Comparison of ENCODE assay signal across 9 cellular contexts in genomic region chr9:112754578-112754977, GRCh38. TPM values are rescaled to one million over a fixed set of nuclear protein-coding genes. Genes with fewer than 3 reads are reported as not detected.
DNase-seq lines count a peak whose midpoint lies in the region; ATAC-seq and TF ChIP-seq lines count a peak whose summit lies in the region.
"Had no signal": no experiment of that assay in that cellular context is flagged by ENCODE, and none has a peak within 500 bp of the region (broad histone marks: within the 10 kb centered on the region; RNA-seq: fewer than 3 reads in every experiment).

No MANE protein-coding gene starts in this region.

- no peaks in the 10 kb centered on the region for H3K36me3 ChIP-seq in gastrocnemius medialis

- intact Hi-C loops in gastrocnemius medialis (cut with DNase I; ENCODE audit: low total_unique reads), result loop anchor here (10.0 kb wide), 1 partner anchor 1120 kb away; the partner anchor contains the start of gene DNAJC25

- H3K27me3 Mint-ChIP-seq in central memory CD8-positive, alpha-beta T cell, result no peaks in the 10 kb centered on the region
- H3K27me3 Mint-ChIP-seq: memory B cell had no signal

- ATAC-seq in GM18511 (IDR thresholded peaks at IDR 0.05; ENCODE audit: unreplicated experiment) (peak; percentile 34), gastrocnemius medialis (no peak), GM18519 (IDR thresholded peaks at IDR 0.05; ENCODE audit: low FRiP score, unreplicated experiment) (no peak), left lobe of liver (no peak), HG03469 (IDR thresholded peaks at IDR 0.05; ENCODE audit: unreplicated experiment) (no peak)
- ATAC-seq in central memory CD8-positive, alpha-beta T cell (replicated peaks; ENCODE audit: extremely low read depth, poor library complexity, severe bottlenecking), result peak; percentile 73

- H3K27ac Mint-ChIP-seq in central memory CD8-positive, alpha-beta T cell (ENCODE audit: low read depth), result peak overlapping the region; percentile 20
- H3K27ac Mint-ChIP-seq: memory B cell had no signal

- no peak for TF ChIP-seq POLR2A in gastrocnemius medialis (IDR thresholded peaks at IDR 0.05)

- peak overlapping the region; percentile 58 for H3K4me3 Mint-ChIP-seq in central memory CD8-positive, alpha-beta T cell
- H3K4me3 Mint-ChIP-seq: memory B cell had no signal

- no peaks in the 10 kb centered on the region for H3K9me3 Mint-ChIP-seq in central memory CD8-positive, alpha-beta T cell
- H3K9me3 Mint-ChIP-seq: memory B cell had no signal

- H3K36me3 Mint-ChIP-seq in central memory CD8-positive, alpha-beta T cell (ENCODE audit: insufficient read depth), result peaks cover 7% of the 10 kb centered on the region

- in situ Hi-C loops in gastrocnemius medialis (cut with MboI; ENCODE audit: low sequenced_read_pairs in 4 of 4), result no loop called here

- H3K4me3 ChIP-seq in gastrocnemius medialis, result no peak overlapping the region

- H3K4me1 ChIP-seq in gastrocnemius medialis, result peaks cover 26 to 31% of the 10 kb centered on the region in 2 donors

- no peaks in the 10 kb centered on the region for H3K9me3 ChIP-seq in gastrocnemius medialis

- H3K27ac ChIP-seq in gastrocnemius medialis, result peak overlapping the region; percentile 54 to 72 (median 70)

- TF ChIP-seq CTCF in gastrocnemius medialis (IDR thresholded peaks at IDR 0.05 in 4 of 5, conservative IDR thresholded peaks at IDR 0.05 in 1 of 5), result no peak

- H3K27me3 ChIP-seq in gastrocnemius medialis, result no peaks in the 10 kb centered on the region

- DNase-seq in NOMO-1 treated with dmso at 0.1 percent for 144 hours (lab: John Stamatoyannopoulos, UW; ENCODE audit: unreplicated experiment) (peak; percentile 38), gastrocnemius medialis (no peak), left lobe of liver (ENCODE audit: low spot score) (no peak), NCI-H524 (lab: John Stamatoyannopoulos, UW) (no peak)
- DNase-seq in central memory CD8-positive, alpha-beta T cell (ENCODE audit: low spot score in 2 of 2), result peak in 1 of 2 donors; percentile 43

- peaks cover 81% of the 10 kb centered on the region for H3K4me1 Mint-ChIP-seq in central memory CD8-positive, alpha-beta T cell

RNA-seq across cellular contexts. Expression of gene SNX30, which starts 4.0 kb away (rescaled TPM):
- total RNA-seq in gastrocnemius medialis (1 to 10 TPM; 2.3 to 6.1 (median 3.9) TPM), left lobe of liver (6.0 TPM)

RNA-seq across cellular contexts. Expression of gene INIP, which starts 36.7 kb away (rescaled TPM):
- 10 to 100 TPM in 1 of 4 donors, 1 to 10 TPM in 3; 6.0 to 13.4 (median 7.8) TPM for total RNA-seq in gastrocnemius medialis
- 7.3 TPM for total RNA-seq in left lobe of liver

Comparison
In these comparisons a context has a peak if more than half of its experiments do, and no peak if none do; other contexts are left out.
1. ATAC-seq: peak in GM18511 (single experiment) and central memory CD8-positive, alpha-beta T cell (single experiment); none in gastrocnemius medialis (0 of 2), GM18519 (single experiment), left lobe of liver (single experiment) and HG03469 (single experiment).